7 cellular contexts compared by ENCODE assay signal in genomic region chr16:19555938-19556778, GRCh38. TPM values are rescaled to one million over a fixed set of nuclear protein-coding genes. Genes with fewer than 3 reads are reported as not detected.
A peak's percentile ranks its signal among the peaks of the same experiment; 100 is the strongest.
DNase-seq lines count a peak whose midpoint lies in the region; ATAC-seq, FAIRE-seq and TF ChIP-seq lines count a peak whose summit lies in the region.

No MANE protein-coding gene starts in this region.

- H2AFZ ChIP-seq in Loucy (ENCODE audit: low read length): peak overlapping the region; percentile 92

- no peaks in the 10 kb centered on the region for H3K27me3 ChIP-seq in Loucy (ENCODE audit: insufficient read depth, low read length, poor library complexity, severe bottlenecking)
- H3K27me3 ChIP-seq in sigmoid colon: no peaks in the 10 kb centered on the region

- H3K36me3 ChIP-seq in Loucy (ENCODE audit: insufficient read depth, low read length): peaks cover 10% of the 10 kb centered on the region; the same call in 1 of the 2 replicates
- H3K36me3 ChIP-seq in sigmoid colon: peaks cover 0 to 11% (median 0%) of the 10 kb centered on the region in 4 donors

- no peaks in the 10 kb centered on the region for H3K79me2 ChIP-seq in Loucy (ENCODE audit: insufficient read depth, low read length)

- 33 to 36% methylated on average over 19 of the region's 19 CpGs for WGBS in sigmoid colon, 2 donors

- H3K36me3 Mint-ChIP-seq in activated T-helper 1 cell treated with anti-CD3 and anti-CD28 coated beads, Interleukin-12 subunit alpha, Interleukin-12 subunit beta, Interleukin-2, Interleukin-4 antibody, amounts not matched to agents 30 ng/mL and 10 ng/mL and 1 ng/mL, durations not matched to agents 14 hours and 24 hours and 36 hours (ENCODE audit: low read depth): peaks cover 4% of the 10 kb centered on the region

- no peaks in the 10 kb centered on the region for H4K20me1 ChIP-seq in Loucy (ENCODE audit: insufficient read depth, low read length, poor library complexity, severe bottlenecking)

- no peaks in the 10 kb centered on the region for H3K9me3 Mint-ChIP-seq in activated T-helper 1 cell treated with anti-CD3 and anti-CD28 coated beads, Interleukin-12 subunit alpha, Interleukin-12 subunit beta, Interleukin-2, Interleukin-4 antibody, amounts not matched to agents 30 ng/mL and 10 ng/mL and 1 ng/mL, durations not matched to agents 14 hours and 24 hours and 36 hours

- peak; percentile 88 for FAIRE-seq in G401.6 (lab: Jason Lieb, UNC)

- no peak for ATAC-seq in GM18868 (IDR thresholded peaks at IDR 0.05; ENCODE audit: unreplicated experiment)
- ATAC-seq in GM21619 (IDR thresholded peaks at IDR 0.05; ENCODE audit: unreplicated experiment): no peak

- peaks cover 14% of the 10 kb centered on the region for H3K4me1 Mint-ChIP-seq in activated T-helper 1 cell treated with anti-CD3 and anti-CD28 coated beads, Interleukin-12 subunit alpha, Interleukin-12 subunit beta, Interleukin-2, Interleukin-4 antibody, amounts not matched to agents 30 ng/mL and 10 ng/mL and 1 ng/mL, durations not matched to agents 14 hours and 24 hours and 36 hours (ENCODE audit: low read depth)

- intact Hi-C loops in activated T-helper 1 cell treated with anti-CD3 and anti-CD28 coated beads, Interleukin-12 subunit alpha, Interleukin-12 subunit beta, Interleukin-2, Interleukin-4 antibody, amounts not matched to agents 30 ng/mL and 10 ng/mL and 1 ng/mL, durations not matched to agents 14 hours and 24 hours and 36 hours (cut with micrococcal nuclease): loop anchor here (1.0 to 5.0 kb wide), 6 partner anchors 33 to 755 kb away; partner anchors contain the start of genes ARL6IP1, CCP110, COQ7 and IQCK
- intact Hi-C loops in sigmoid colon (cut with DNase I): loop anchor here (2.0 to 10.0 kb wide), 3 partner anchors 33 to 439 kb away; partner anchors contain the start of genes CCP110, GDE1, IQCK and KNOP1

- TF ChIP-seq POLR2A in sigmoid colon (IDR thresholded peaks at IDR 0.05): no peak

- peak overlapping the region; percentile 94 for H3K4me2 ChIP-seq in Loucy (ENCODE audit: low read depth, low read length, poor library complexity, severe bottlenecking)

- TF ChIP-seq CTCF in Loucy (conservative IDR thresholded peaks at IDR 0.05; ENCODE audit: low read length) (peak; percentile 25; the same call in 1 of the 2 replicates), sigmoid colon (IDR thresholded peaks at IDR 0.05) (peak in 1 of 4 experiments; percentile 13)

- H3K9me3 ChIP-seq in Loucy (ENCODE audit: insufficient read depth, low read depth, low read length): no peaks in the 10 kb centered on the region
- no peaks in the 10 kb centered on the region for H3K9me3 ChIP-seq in sigmoid colon

- H3K4me1 ChIP-seq in Loucy (ENCODE audit: insufficient read depth, low read length, poor library complexity, severe bottlenecking) (peaks cover 8% of the 10 kb centered on the region), sigmoid colon (peaks cover 0 to 18% (median 17%) of the 10 kb centered on the region in 4 donors)

- H3K4me3 Mint-ChIP-seq in activated T-helper 1 cell treated with anti-CD3 and anti-CD28 coated beads, Interleukin-12 subunit alpha, Interleukin-12 subunit beta, Interleukin-2, Interleukin-4 antibody, amounts not matched to agents 30 ng/mL and 10 ng/mL and 1 ng/mL, durations not matched to agents 14 hours and 24 hours and 36 hours: peak overlapping the region; percentile 93

- H3K9ac ChIP-seq in Loucy (ENCODE audit: low read depth, low read length, poor library complexity, severe bottlenecking): peak overlapping the region; percentile 75

- DNase-seq in activated T-helper 1 cell treated with anti-CD3 and anti-CD28 coated beads, Interleukin-12 subunit alpha, Interleukin-12 subunit beta, Interleukin-2, Interleukin-4 antibody, amounts not matched to agents 30 ng/mL and 10 ng/mL and 1 ng/mL, durations not matched to agents 14 hours and 24 hours and 36 hours (ENCODE audit: low spot score): peak; percentile 8
- DNase-seq in glomerular visceral epithelial cell (ENCODE audit: extremely low spot score) (peak; percentile 62), sigmoid colon (no peak)

- no peak for TF ChIP-seq EP300 in sigmoid colon (IDR thresholded peaks at IDR 0.05)

- H3K4me3 ChIP-seq in Loucy (ENCODE audit: low read length, poor library complexity, severe bottlenecking): peak overlapping the region; percentile 91
- peak overlapping the region; percentile 69 to 88 (median 76) for H3K4me3 ChIP-seq in sigmoid colon

- H3K9me2 ChIP-seq in Loucy (replicated peaks; ENCODE audit: low read depth, low read length): no peaks in the 10 kb centered on the region

- H3F3A ChIP-seq in Loucy (ENCODE audit: low read depth): no peaks in the 10 kb centered on the region

- H3K27me3 Mint-ChIP-seq in activated T-helper 1 cell treated with anti-CD3 and anti-CD28 coated beads, Interleukin-12 subunit alpha, Interleukin-12 subunit beta, Interleukin-2, Interleukin-4 antibody, amounts not matched to agents 30 ng/mL and 10 ng/mL and 1 ng/mL, durations not matched to agents 14 hours and 24 hours and 36 hours (ENCODE audit: insufficient read depth): no peaks in the 10 kb centered on the region

- H3K27ac Mint-ChIP-seq in activated T-helper 1 cell treated with anti-CD3 and anti-CD28 coated beads, Interleukin-12 subunit alpha, Interleukin-12 subunit beta, Interleukin-2, Interleukin-4 antibody, amounts not matched to agents 30 ng/mL and 10 ng/mL and 1 ng/mL, durations not matched to agents 14 hours and 24 hours and 36 hours: peak overlapping the region; percentile 93

- H3K27ac ChIP-seq in sigmoid colon: peak overlapping the region; percentile 86 to 90 (median 88)

RNA-seq across cellular contexts. Expression of gene VPS35L, which starts 0.7 kb away (rescaled TPM):
- total RNA-seq in activated T-helper 1 cell treated with anti-CD3 and anti-CD28 coated beads, Interleukin-12 subunit alpha, Interleukin-12 subunit beta, Interleukin-2, Interleukin-4 antibody, amounts not matched to agents 30 ng/mL and 10 ng/mL and 1 ng/mL, durations not matched to agents 14 hours and 24 hours and 36 hours: 36.2 and 37.4 TPM in 2 replicates
- 10 to 100 TPM; 34.6 to 53.7 (median 47.8) TPM for total RNA-seq in sigmoid colon
- 10 to 100 TPM; 21.6 to 41.8 (median 29.6) TPM for polyA plus RNA-seq in sigmoid colon

RNA-seq across cellular contexts. Expression of gene CCP110, which starts 32.4 kb away (rescaled TPM):
- total RNA-seq in activated T-helper 1 cell treated with anti-CD3 and anti-CD28 coated beads, Interleukin-12 subunit alpha, Interleukin-12 subunit beta, Interleukin-2, Interleukin-4 antibody, amounts not matched to agents 30 ng/mL and 10 ng/mL and 1 ng/mL, durations not matched to agents 14 hours and 24 hours and 36 hours: 31.4 and 38.8 TPM in 2 replicates
- total RNA-seq in sigmoid colon: 10 to 100 TPM; 13.3 to 20.7 (median 19.4) TPM
- 1 to 10 TPM; 2.4 to 6.9 (median 3.5) TPM for polyA plus RNA-seq in sigmoid colon

RNA-seq across cellular contexts. Expression of gene GDE1, which starts 34.3 kb away (rescaled TPM):
- total RNA-seq in activated T-helper 1 cell treated with anti-CD3 and anti-CD28 coated beads, Interleukin-12 subunit alpha, Interleukin-12 subunit beta, Interleukin-2, Interleukin-4 antibody, amounts not matched to agents 30 ng/mL and 10 ng/mL and 1 ng/mL, durations not matched to agents 14 hours and 24 hours and 36 hours: 24.1 and 29.5 TPM in 2 replicates
- total RNA-seq in sigmoid colon: 100 to 1,000 TPM in 2 of 4 donors, 10 to 100 TPM in 2; 78.5 to 107 (median 103) TPM
- 10 to 100 TPM; 56.6 to 86.5 (median 78.1) TPM for polyA plus RNA-seq in sigmoid colon
